ENCODE assay signal across 15 cellular contexts in the genomic region with DNA sequence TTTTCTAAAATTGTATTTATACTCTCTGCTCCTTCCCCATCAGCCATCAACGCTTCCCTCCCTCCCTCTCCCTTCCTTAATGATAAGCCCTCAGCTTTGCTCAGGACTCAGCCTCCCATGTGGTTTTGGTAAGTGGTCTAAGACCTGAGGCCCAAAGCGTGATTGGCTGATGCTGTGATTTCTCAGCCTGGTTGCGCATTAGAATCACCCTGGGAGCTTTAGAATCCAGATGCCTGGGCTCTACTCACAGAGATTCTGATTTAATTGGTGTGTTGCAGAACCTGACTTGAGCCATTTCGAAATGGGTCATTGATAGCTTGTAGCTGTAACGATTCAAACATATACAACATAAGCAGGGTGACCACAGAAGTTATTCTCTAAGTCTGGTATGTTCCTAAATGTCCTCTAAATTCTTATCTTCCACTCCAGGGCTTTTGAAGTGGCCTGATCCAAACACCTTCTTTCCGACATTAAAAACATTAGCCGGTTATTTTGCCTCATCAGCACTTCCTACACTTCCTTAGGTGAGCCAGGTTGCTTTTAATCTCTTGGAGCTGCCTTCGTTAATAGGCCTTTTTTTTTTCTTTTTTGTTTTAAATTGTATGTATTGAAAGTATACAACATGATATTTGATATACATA.
"Had no signal": no experiment of that assay in that cellular context is flagged by ENCODE, and none has a peak within 500 bp of the region (broad histone marks: within the 10 kb centered on the region; RNA-seq: fewer than 3 reads in every experiment).

No MANE protein-coding gene starts in this region.

- H3K36me3 ChIP-seq: heart right ventricle, neutrophil, spleen had no signal

- H3K27me3 ChIP-seq: heart right ventricle, neutrophil, spleen, testis had no signal

- ATAC-seq: heart right ventricle; naive thymus-derived CD4-positive, alpha-beta T cell; sciatic nerve had no signal

- H3K4me3 ChIP-seq: heart right ventricle, spleen, testis had no signal

- DNase-seq: activated CD4-positive, alpha-beta memory T cell treated with anti-CD3 and anti-CD28 coated beads, Interleukin-2, amount 10 ng/mL, durations not matched to agents 7 days and 5 days; activated CD8-positive, alpha-beta memory T cell treated with anti-CD3 and anti-CD28 coated beads, Interleukin-2, amount 50 U/mL, for 4 hours; activated naive CD4-positive, alpha-beta T cell; aorta; foreskin melanocyte; heart right ventricle; naive thymus-derived CD4-positive, alpha-beta T cell; spleen; stimulated activated CD4-positive, alpha-beta T cell treated with anti-CD3 and anti-CD28 coated beads, Interleukin-1b, Interleukin-23, amount 100 ng/mL, for 48 hours; T-helper 9 cell; testis had no signal

- H3K9me3 ChIP-seq: heart right ventricle, neutrophil, spleen, testis had no signal

- H3K27ac ChIP-seq: neutrophil, spleen, testis had no signal

- FAIRE-seq: bronchial epithelial cell, keratinocyte had no signal
